ENCODE assay signal across 1 cellular context in genomic region chr22:50582562-50583293, GRCh38.
A peak's percentile ranks its signal among the peaks of the same experiment; 100 is the strongest.
TF ChIP-seq lines count a peak whose summit lies in the region.

TSS of gene CHKB (minus strand) at chr22:50582849. CDS start at chr22:50582781, 68 bp downstream.

TF ChIP-seq in IMR-90, 13 proteins besides CTCF, POLR2A, EP300 and RAD21 (continued from another document):
- TF ChIP-seq MAZ (IDR thresholded peaks at IDR 0.05; ENCODE audit: borderline replicate concordance, low read depth, low read length): peak; percentile 13; the same call in 1 of the 2 replicates
- no peak for TF ChIP-seq USF2 (IDR thresholded peaks at IDR 0.05; ENCODE audit: low read depth, low read length)
- TF ChIP-seq BHLHE40 (IDR thresholded peaks at IDR 0.05; ENCODE audit: low read depth, low read length): peak; percentile 67; the same call in 1 of the 2 replicates
- no peak for TF ChIP-seq ELK1 (IDR thresholded peaks at IDR 0.05; ENCODE audit: borderline replicate concordance, low read depth, low read length)
- TF ChIP-seq MXI1 (IDR thresholded peaks at IDR 0.05; ENCODE audit: borderline replicate concordance, low read depth, low read length): peak; percentile 18; the same call in 1 of the 2 replicates
- TF ChIP-seq MAFK (IDR thresholded peaks at IDR 0.05; ENCODE audit: low read depth, low read length): no peak
- no peak for TF ChIP-seq FOS (IDR thresholded peaks at IDR 0.05; ENCODE audit: low read depth, low read length)
- TF ChIP-seq RCOR1 (IDR thresholded peaks at IDR 0.05; ENCODE audit: insufficient replicate concordance, low read length): no peak
- no peak for TF ChIP-seq CHD1 (IDR thresholded peaks at IDR 0.05; ENCODE audit: low read depth, low read length)
